13 cellular contexts compared by ENCODE assay signal in the genomic region with DNA sequence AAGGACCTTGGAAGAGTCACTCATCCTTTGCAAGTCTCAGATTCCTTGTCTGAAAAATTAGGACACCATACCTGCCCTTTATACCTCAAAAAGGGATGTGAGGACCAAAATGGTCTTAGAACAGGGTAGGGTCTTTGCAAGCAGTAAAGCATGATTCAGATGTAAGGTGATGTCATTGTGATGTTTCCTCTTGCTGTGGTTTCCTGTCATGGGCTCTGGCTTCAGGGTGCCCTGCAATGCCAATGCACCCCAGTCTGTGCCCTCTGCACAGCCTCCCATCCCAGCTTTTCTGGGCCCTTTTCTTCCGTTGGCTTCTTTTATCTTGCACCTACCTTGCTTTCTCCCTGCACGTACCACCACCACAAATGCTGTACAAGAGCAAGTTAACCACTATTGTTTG.
DNase-seq lines count a peak whose midpoint lies in the region; ATAC-seq lines count a peak whose summit lies in the region.
"Had no signal": no experiment of that assay in that cellular context is flagged by ENCODE, and none has a peak within 500 bp of the region (broad histone marks: within the 10 kb centered on the region; RNA-seq: fewer than 3 reads in every experiment).

No MANE protein-coding gene starts in this region.

- DNase-seq in HT1080 (ENCODE audit: low read depth) (peak; percentile 23), foreskin melanocyte (no peak)
- DNase-seq in activated effector memory CD4-positive, alpha-beta T cell treated with Interleukin-2 at 50 U/mL for 16 hours: peak; percentile 23
- DNase-seq in naive thymus-derived CD4-positive, alpha-beta T cell: peak in 6 of 9 donors; percentile 16 to 41 (median 38)
- DNase-seq: colonic mucosa; kidney glomerular epithelial cell; NCI-H2171; PC-3; stimulated activated naive CD4-positive, alpha-beta T cell treated with Interleukin-2 at 50 U/mL for 16 hours had no signal

- H3K4me2 ChIP-seq in BLaER1 treated with 17β-estradiol and CSF1 and Interleukin-3, amounts not matched to agents 10 nM and 100 nM: peak overlapping the region; percentile 23 to 61 (median 40); a peak in 20 of 22 replicates

- peak overlapping the region in 6 of 9 donors; percentile 1 to 69 (median 33) for H3K27ac Mint-ChIP-seq in naive thymus-derived CD4-positive, alpha-beta T cell

- intact Hi-C loops in naive thymus-derived CD4-positive, alpha-beta T cell (cut with micrococcal nuclease): loop anchor here in 1 of 2 donors (1.0 kb wide), 1 partner anchor 48 kb away; no protein-coding TSS in a partner anchor

- ATAC-seq in naive thymus-derived CD4-positive, alpha-beta T cell: peak; percentile 92
- ATAC-seq in HG02610 (IDR thresholded peaks at IDR 0.05; ENCODE audit: unreplicated experiment): no peak
- no peak for ATAC-seq in HG02840 (IDR thresholded peaks at IDR 0.05; ENCODE audit: low FRiP score, unreplicated experiment)
- no peak for ATAC-seq in GM19467 (IDR thresholded peaks at IDR 0.05; ENCODE audit: unreplicated experiment)
- ATAC-seq: PC-3 had no signal

- peaks cover 0 to 5% (median 0%) of the 10 kb centered on the region in 11 experiments; a peak in 1 of 22 replicates for H4K20me1 ChIP-seq in BLaER1 treated with 17β-estradiol and CSF1 and Interleukin-3, amounts not matched to agents 10 nM and 100 nM

- H3K9ac ChIP-seq in BLaER1 treated with 17β-estradiol and CSF1 and Interleukin-3, amounts not matched to agents 10 nM and 100 nM: no peak overlapping the region

- H3K36me3 Mint-ChIP-seq in naive thymus-derived CD4-positive, alpha-beta T cell: peaks cover 0 to 11% (median 3%) of the 10 kb centered on the region in 5 donors

- H3K36me3 ChIP-seq in BLaER1 treated with 17β-estradiol and CSF1 and Interleukin-3, amounts not matched to agents 10 nM and 100 nM: no peaks in the 10 kb centered on the region
- H3K36me3 ChIP-seq in naive thymus-derived CD4-positive, alpha-beta T cell (ENCODE audit: control insufficient read depth in 2 of 3, insufficient read depth in 3 of 3, low read length in 3 of 3): no peaks in the 10 kb centered on the region
- H3K36me3 ChIP-seq: colonic mucosa had no signal

- CTCF ChIA-PET in naive thymus-derived CD4-positive, alpha-beta T cell (lab: Charles Lee): interaction anchor here (0.6 kb wide), 1 partner anchor 14 kb away, joined by 3 read pairs; no protein-coding TSS in a partner anchor

- peaks cover 6 to 14% (median 9%) of the 10 kb centered on the region in 10 experiments; a peak in 19 of 20 replicates for H3K4me1 ChIP-seq in BLaER1 treated with 17β-estradiol and CSF1 and Interleukin-3, amounts not matched to agents 10 nM and 100 nM
- peaks cover 14 to 16% of the 10 kb centered on the region in 2 donors for H3K4me1 ChIP-seq in naive thymus-derived CD4-positive, alpha-beta T cell (ENCODE audit: control insufficient read depth in 2 of 2, insufficient read depth in 2 of 2, low read length in 2 of 2)
- H3K4me1 ChIP-seq: colonic mucosa had no signal

- H3K9me3 ChIP-seq in BLaER1 treated with 17β-estradiol and CSF1 and Interleukin-3, amounts not matched to agents 10 nM and 100 nM (replicated peaks in 1 of 11): no peaks in the 10 kb centered on the region
- H3K9me3 ChIP-seq in naive thymus-derived CD4-positive, alpha-beta T cell (ENCODE audit: control insufficient read depth in 2 of 3, low read length in 3 of 3): no peaks in the 10 kb centered on the region
- H3K9me3 ChIP-seq: colonic mucosa had no signal

- H3K4me3 Mint-ChIP-seq in naive thymus-derived CD4-positive, alpha-beta T cell: peak overlapping the region in 7 of 10 donors; percentile 2 to 32 (median 22)

- H3K9me3 Mint-ChIP-seq in naive thymus-derived CD4-positive, alpha-beta T cell: no peaks in the 10 kb centered on the region

- H3K4me1 Mint-ChIP-seq in naive thymus-derived CD4-positive, alpha-beta T cell: peaks cover 19 to 45% (median 30%) of the 10 kb centered on the region in 7 donors

- no peak overlapping the region for H3K4me3 ChIP-seq in BLaER1 treated with 17β-estradiol and CSF1 and Interleukin-3, amounts not matched to agents 10 nM and 100 nM
- H3K4me3 ChIP-seq in naive thymus-derived CD4-positive, alpha-beta T cell (ENCODE audit: low read length): no peak overlapping the region
- H3K4me3 ChIP-seq: colonic mucosa had no signal

- peaks cover 0 to 4% (median 0%) of the 10 kb centered on the region in 5 donors for H3K27me3 Mint-ChIP-seq in naive thymus-derived CD4-positive, alpha-beta T cell

- H3K27ac ChIP-seq in BLaER1 treated with 17β-estradiol and CSF1 and Interleukin-3, amounts not matched to agents 10 nM and 100 nM: no peak overlapping the region
- H3K27ac ChIP-seq in naive thymus-derived CD4-positive, alpha-beta T cell (ENCODE audit: low read depth, low read length): no peak overlapping the region
- H3K27ac ChIP-seq: colonic mucosa had no signal

- H3K27me3 ChIP-seq in BLaER1 treated with 17β-estradiol and CSF1 and Interleukin-3, amounts not matched to agents 10 nM and 100 nM: no peaks in the 10 kb centered on the region
- no peaks in the 10 kb centered on the region for H3K27me3 ChIP-seq in naive thymus-derived CD4-positive, alpha-beta T cell (ENCODE audit: control insufficient read depth in 2 of 2, insufficient read depth in 2 of 2, low read length in 2 of 2)
- H3K27me3 ChIP-seq: colonic mucosa had no signal

- POLR2A ChIA-PET in naive thymus-derived CD4-positive, alpha-beta T cell (lab: Charles Lee): no interaction called here
